ENCODE assay signal across 8 cellular contexts in the genomic region with DNA sequence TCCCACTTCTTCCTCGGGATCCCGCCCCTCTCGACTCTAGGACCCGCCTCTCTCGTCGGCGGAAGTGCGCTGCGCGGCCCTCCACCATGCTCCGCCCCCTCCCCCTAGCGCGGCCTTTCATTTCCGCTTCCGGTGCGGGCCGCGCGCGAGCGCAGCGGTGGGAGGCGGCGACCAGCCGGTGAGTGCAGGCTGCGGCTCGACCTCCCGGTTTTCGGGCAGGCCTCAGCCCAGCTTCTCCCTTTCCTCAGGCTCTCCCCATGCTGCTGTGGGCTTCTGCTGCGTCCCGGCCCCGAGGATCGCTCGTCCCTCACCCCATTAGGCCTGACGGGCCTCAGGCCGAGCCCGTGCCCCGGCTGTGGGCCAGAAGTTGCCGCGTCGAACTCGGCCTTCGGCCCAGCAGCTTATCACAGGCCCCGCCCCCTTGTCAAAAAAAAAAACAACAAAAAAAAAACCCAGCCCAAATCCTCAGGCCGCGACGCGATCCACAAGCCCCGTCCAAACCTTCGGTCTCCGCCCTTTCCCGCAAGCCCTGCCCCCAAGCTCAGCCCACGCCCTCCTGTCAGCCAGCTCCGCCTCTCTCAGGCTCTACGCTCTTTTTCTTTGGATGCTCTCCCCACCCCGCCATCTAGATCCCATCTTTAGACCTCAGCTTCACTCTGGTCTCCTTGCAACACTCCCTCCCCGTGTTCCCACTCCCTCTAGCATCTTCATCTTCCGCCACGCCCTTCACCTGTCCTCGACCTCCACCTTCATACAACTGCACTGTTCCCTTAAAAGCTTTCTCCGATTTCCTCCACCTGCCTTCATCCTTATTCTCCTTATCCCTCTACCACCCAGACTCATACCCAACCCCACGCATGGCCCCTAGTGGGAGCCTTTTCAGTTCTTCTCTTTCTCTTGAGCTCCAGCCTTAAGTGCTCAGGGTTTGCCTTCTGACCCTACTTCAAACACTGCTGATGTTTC. TPM values are rescaled to one million over a fixed set of nuclear protein-coding genes. Genes with fewer than 3 reads are reported as not detected.
DNase-seq lines count a peak whose midpoint lies in the region; ATAC-seq and TF ChIP-seq lines count a peak whose summit lies in the region.

A gene with protein sequence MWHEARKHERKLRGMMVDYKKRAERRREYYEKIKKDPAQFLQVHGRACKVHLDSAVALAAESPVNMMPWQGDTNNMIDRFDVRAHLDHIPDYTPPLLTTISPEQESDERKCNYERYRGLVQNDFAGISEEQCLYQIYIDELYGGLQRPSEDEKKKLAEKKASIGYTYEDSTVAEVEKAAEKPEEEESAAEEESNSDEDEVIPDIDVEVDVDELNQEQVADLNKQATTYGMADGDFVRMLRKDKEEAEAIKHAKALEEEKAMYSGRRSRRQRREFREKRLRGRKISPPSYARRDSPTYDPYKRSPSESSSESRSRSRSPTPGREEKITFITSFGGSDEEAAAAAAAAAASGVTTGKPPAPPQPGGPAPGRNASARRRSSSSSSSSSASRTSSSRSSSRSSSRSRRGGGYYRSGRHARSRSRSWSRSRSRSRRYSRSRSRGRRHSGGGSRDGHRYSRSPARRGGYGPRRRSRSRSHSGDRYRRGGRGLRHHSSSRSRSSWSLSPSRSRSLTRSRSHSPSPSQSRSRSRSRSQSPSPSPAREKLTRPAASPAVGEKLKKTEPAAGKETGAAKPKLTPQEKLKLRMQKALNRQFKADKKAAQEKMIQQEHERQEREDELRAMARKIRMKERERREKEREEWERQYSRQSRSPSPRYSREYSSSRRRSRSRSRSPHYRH (plus strand): TSS at position 115 of the 963 bp plus-strand sequence. CDS start 1,168 bp downstream, outside the sequence.

- ATAC-seq in HG02759 (IDR thresholded peaks at IDR 0.05; ENCODE audit: unreplicated experiment), result peak; percentile 95
- ATAC-seq in T-helper 17 cell, result peak; percentile 90
- peak; percentile 98 to 99 (median 99) for ATAC-seq in psoas muscle

- TF ChIP-seq CTCF in GM12864 (IDR thresholded peaks at IDR 0.05; ENCODE audit: low read depth, low read length, missing control alignments), result no peak
- no peak for TF ChIP-seq CTCF in left ventricle myocardium inferior (IDR thresholded peaks at IDR 0.05; ENCODE audit: borderline replicate concordance)
- no peak for TF ChIP-seq CTCF in psoas muscle (IDR thresholded peaks at IDR 0.05)

- H3K27me3 ChIP-seq in left ventricle myocardium inferior (ENCODE audit: low read depth) (no peaks in the 10 kb centered on the region), psoas muscle (ENCODE audit: insufficient read depth in 3 of 3, low read length in 2 of 3) (no peaks in the 10 kb centered on the region)

- H3K4me3 Mint-ChIP-seq in T-helper 17 cell, result peak within 1 kb of the TSS; percentile 100

- no peaks in the 10 kb centered on the region for H3K27me3 Mint-ChIP-seq in T-helper 17 cell

- H3K9me3 ChIP-seq in T-helper 17 cell (ENCODE audit: control insufficient read depth, low read length, poor library complexity, severe bottlenecking), result no peaks in the 10 kb centered on the region
- no peaks in the 10 kb centered on the region for H3K9me3 ChIP-seq in left ventricle myocardium inferior (replicated peaks)
- no peaks in the 10 kb centered on the region for H3K9me3 ChIP-seq in psoas muscle

- H3K36me3 ChIP-seq in left ventricle myocardium inferior, result peaks cover 65% of the 10 kb centered on the region
- H3K36me3 ChIP-seq in psoas muscle (ENCODE audit: insufficient read depth in 1 of 2, low read depth in 1 of 2), result peaks cover 3 to 77% of the 10 kb centered on the region in 2 donors
- no peaks in the 10 kb centered on the region for H3K36me3 ChIP-seq in urinary bladder (ENCODE audit: insufficient read depth)

- H3K4me3 ChIP-seq in GM12864 (ENCODE audit: low read depth, low read length), result peak within 1 kb of the TSS; percentile 61
- H3K4me3 ChIP-seq in left ventricle myocardium inferior, result peak within 1 kb of the TSS; percentile 93
- peak within 1 kb of the TSS; percentile 97 for H3K4me3 ChIP-seq in psoas muscle
- H3K4me3 ChIP-seq in urinary bladder (ENCODE audit: low read depth, low read length), result peak within 1 kb of the TSS; percentile 87

- DNase-seq in GM12864 (ENCODE audit: low read depth) (no peak), NCI-H1436 (lab: John Stamatoyannopoulos, UW) (peak; percentile 85), T-helper 17 cell (peak; percentile 84 to 86 (median 86)), amniotic stem cell (lab: John Stamatoyannopoulos, UW) (peak; percentile 82), left ventricle myocardium inferior (peak; percentile 92), psoas muscle (peak; percentile 91 to 95)

- H3K4me1 Mint-ChIP-seq in T-helper 17 cell, result peaks cover 32% of the 10 kb centered on the region

- 2% methylated on average over 43 to 62 of the region's 62 CpGs for WGBS in psoas muscle, 3 donors
- WGBS in urinary bladder, result 3% methylated on average over 62 of the region's 62 CpGs

- intact Hi-C loops in left ventricle myocardium inferior (cut with micrococcal nuclease), result no loop called here
- intact Hi-C loops in psoas muscle (cut with DNase I), result no loop called here

- peaks cover 7% of the 10 kb centered on the region for H3K36me3 Mint-ChIP-seq in T-helper 17 cell (ENCODE audit: low read depth)

- peak within 1 kb of the TSS; percentile 96 for H3K27ac ChIP-seq in left ventricle myocardium inferior (replicated peaks)
- H3K27ac ChIP-seq in psoas muscle, result peak within 1 kb of the TSS; percentile 97
- peak within 1 kb of the TSS; percentile 93 for H3K27ac ChIP-seq in urinary bladder (ENCODE audit: low read depth)

- H3K27ac Mint-ChIP-seq in T-helper 17 cell, result peak within 1 kb of the TSS; percentile 97

- H3K4me1 ChIP-seq in left ventricle myocardium inferior, result peaks cover 49% of the 10 kb centered on the region
- H3K4me1 ChIP-seq in psoas muscle, result peaks cover 26% of the 10 kb centered on the region
- H3K4me1 ChIP-seq in urinary bladder (ENCODE audit: insufficient read depth), result no peaks in the 10 kb centered on the region

RNA-seq across cellular contexts. Expression of the gene that starts here (rescaled TPM):
- 100 to 1,000 TPM; 153 to 163 TPM for total RNA-seq in T-helper 17 cell
- 31.3 TPM for total RNA-seq in left ventricle myocardium inferior
- 10 to 100 TPM; 37.4 to 65.9 (median 47.1) TPM for total RNA-seq in psoas muscle
- 10 to 100 TPM; 30.8 to 34.5 (median 33.2) TPM for polyA plus RNA-seq in psoas muscle
- 11.2 TPM for total RNA-seq in urinary bladder
- 45.6 TPM for polyA plus RNA-seq in urinary bladder
